In the genomic region with DNA sequence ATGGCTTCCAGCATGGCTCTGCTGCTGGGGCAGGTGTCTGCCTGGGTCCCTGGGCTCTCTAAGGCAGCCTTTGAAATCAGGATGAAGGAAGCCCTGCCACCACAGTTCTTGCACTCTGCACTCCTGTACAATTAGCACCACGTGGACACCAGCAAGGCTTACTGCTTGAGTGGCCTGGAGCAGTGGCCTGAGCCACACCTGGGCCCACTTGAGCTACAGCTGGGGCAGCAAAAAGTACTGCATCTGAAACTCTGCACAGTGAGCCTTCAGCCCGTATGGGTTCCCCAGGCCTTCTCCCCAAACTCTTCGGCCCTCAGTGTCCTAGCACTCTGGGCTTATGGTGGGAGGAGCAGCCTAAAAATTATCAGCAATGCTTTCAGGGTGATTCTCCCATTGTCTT, we compare ENCODE assay signal across 25 cellular contexts. TPM values are rescaled to one million over a fixed set of nuclear protein-coding genes. Genes with fewer than 3 reads are reported as not detected.
A peak's percentile ranks its signal among the peaks of the same experiment; 100 is the strongest.
DNase-seq lines count a peak whose midpoint lies in the region; ATAC-seq, FAIRE-seq and TF ChIP-seq lines count a peak whose summit lies in the region.
"Had no signal": no experiment of that assay in that cellular context is flagged by ENCODE, and none has a peak within 500 bp of the region (broad histone marks: within the 10 kb centered on the region; RNA-seq: fewer than 3 reads in every experiment).

No MANE protein-coding gene starts in this region.

- H3K4me1 ChIP-seq in OCI-LY7 (ENCODE audit: insufficient read depth, low read length, poor library complexity, severe bottlenecking): peaks cover 12% of the 10 kb centered on the region
- H3K4me1 ChIP-seq in neuronal stem cell (ENCODE audit: control insufficient read depth in 2 of 2, insufficient read depth in 1 of 2, low read depth in 1 of 2, low read length in 2 of 2): no peaks in the 10 kb centered on the region
- H3K4me1 ChIP-seq: foreskin keratinocyte, uterus had no signal

- ATAC-seq in GM21529 (IDR thresholded peaks at IDR 0.05; ENCODE audit: unreplicated experiment) (peak; percentile 65), HG02840 (IDR thresholded peaks at IDR 0.05; ENCODE audit: low FRiP score, unreplicated experiment) (no peak)
- ATAC-seq: foreskin keratinocyte, T-helper 17 cell had no signal

- H3K4me2 ChIP-seq in OCI-LY7 (ENCODE audit: low read length): 0 out of 2 replicates have a peak overlapping the region, but pooled peaks have one; percentile 7
- no peak overlapping the region for H3K4me2 ChIP-seq in neuronal stem cell (ENCODE audit: insufficient read depth, low read length, poor library complexity, severe bottlenecking)
- H3K4me2 ChIP-seq: PC-9 had no signal

- CTCF ChIA-PET in OCI-LY7 (lab: Charles Lee; ENCODE audit: unreplicated experiment): no interaction called here

- no peak overlapping the region for H2BK120ac ChIP-seq in neuronal stem cell (ENCODE audit: low read depth, low read length)

- H4K20me1 ChIP-seq in OCI-LY7 (ENCODE audit: insufficient read depth, low read length): no peaks in the 10 kb centered on the region

- no peaks in the 10 kb centered on the region for H3K9me2 ChIP-seq in OCI-LY7 (ENCODE audit: insufficient read depth, low read length)

- H3K14ac ChIP-seq in neuronal stem cell (ENCODE audit: low read length): no peak overlapping the region

- H2AFZ ChIP-seq in OCI-LY7 (ENCODE audit: low read length): peak overlapping the region; percentile 77
- no peak overlapping the region for H2AFZ ChIP-seq in neuronal stem cell (ENCODE audit: low read length)
- H2AFZ ChIP-seq: PC-9 had no signal

- H4K91ac ChIP-seq in neuronal stem cell (ENCODE audit: low read depth, low read length, poor library complexity): no peak overlapping the region

- TF ChIP-seq CTCF in OCI-LY7 (conservative IDR thresholded peaks at IDR 0.05; ENCODE audit: low read length): no peak

- no peak overlapping the region for H3K4ac ChIP-seq in neuronal stem cell (ENCODE audit: low read length)

- H3K36me3 ChIP-seq in OCI-LY7 (ENCODE audit: insufficient read depth, low read length) (no peaks in the 10 kb centered on the region), neuronal stem cell (replicated peaks in 1 of 2; ENCODE audit: control insufficient read depth in 2 of 2, insufficient read depth in 2 of 2, low read length in 2 of 2) (no peaks in the 10 kb centered on the region)
- H3K36me3 ChIP-seq: uterus, WERI-Rb-1 had no signal

- no peak overlapping the region for H3K4me3 ChIP-seq in OCI-LY7 (ENCODE audit: low read depth, low read length, poor library complexity, severe bottlenecking)
- H3K4me3 ChIP-seq in neuronal stem cell (ENCODE audit: low read length in 2 of 2): no peak overlapping the region
- H3K4me3 ChIP-seq: dorsolateral prefrontal cortex, PC-9, uterus had no signal

- no peak overlapping the region for H2BK15ac ChIP-seq in neuronal stem cell (ENCODE audit: low read length)

- H2AK5ac ChIP-seq in neuronal stem cell (ENCODE audit: low read depth, low read length): peak overlapping the region; percentile 85

- peak overlapping the region; percentile 69 for H3K23ac ChIP-seq in neuronal stem cell (ENCODE audit: low read depth, low read length, poor library complexity)

- no TSS peak for BruUV-seq in OCI-LY7 (replicated peaks; lab: Mats Ljungman, UMichigan)

- H3K9me3 ChIP-seq in OCI-LY7 (ENCODE audit: low read length): no peaks in the 10 kb centered on the region
- H3K9me3 ChIP-seq in neuronal stem cell (replicated peaks in 1 of 2; ENCODE audit: control insufficient read depth in 2 of 2, insufficient read depth in 1 of 2, low read depth in 1 of 2, low read length in 2 of 2): peaks cover 0 to 3% of the 10 kb centered on the region in 2 donors
- H3K9me3 ChIP-seq: uterus had no signal

- no peaks in the 10 kb centered on the region for H3K79me2 ChIP-seq in OCI-LY7 (ENCODE audit: insufficient read depth, low read depth, low read length)

- no peak overlapping the region for H3K27ac ChIP-seq in OCI-LY7 (ENCODE audit: low read depth, low read length, poor library complexity, severe bottlenecking)
- H3K27ac ChIP-seq in neuronal stem cell (replicated peaks; ENCODE audit: low read length): no peak overlapping the region
- H3K27ac ChIP-seq: epithelial cell of prostate, foreskin keratinocyte, PC-9, uterus, WERI-Rb-1 had no signal

- H2BK12ac ChIP-seq in neuronal stem cell (ENCODE audit: low read length): no peak overlapping the region

- no peak overlapping the region for H3K9ac ChIP-seq in neuronal stem cell (ENCODE audit: low read depth, low read length, poor library complexity)

- no peak overlapping the region for H2BK5ac ChIP-seq in neuronal stem cell (ENCODE audit: low read length)

- WGBS in neuronal stem cell (ENCODE audit: extremely low coverage in 2 of 2, insufficient read length in 2 of 2, insufficient replicate concordance in 1 of 2), 2 donors: no CpG with 5 or more reads among the region's 3 CpGs

- no peaks in the 10 kb centered on the region for H3K27me3 ChIP-seq in neuronal stem cell (ENCODE audit: control insufficient read depth in 3 of 3, insufficient read depth in 3 of 3, low read depth in 1 of 3, low read length in 3 of 3)
- H3K27me3 ChIP-seq: dorsolateral prefrontal cortex, foreskin keratinocyte, uterus had no signal

- no peak overlapping the region for H3K18ac ChIP-seq in neuronal stem cell (ENCODE audit: low read length)

- no peak for DNase-seq in GM12892 (ENCODE audit: insufficient read length)
- peak; percentile 58 for DNase-seq in OCI-LY7 (ENCODE audit: low spot score)
- DNase-seq in neuronal stem cell (ENCODE audit: low spot score): no peak
- DNase-seq in COLO829 (ENCODE audit: low spot score): no peak
- no peak for DNase-seq in EL
- no peak for DNase-seq in erythroblast (lab: John Stamatoyannopoulos, UW)
- DNase-seq: activated CD4-positive, alpha-beta T cell treated with anti-CD3 and anti-CD28 coated beads, Interleukin-2, amount 50 U/mL, for 48 hours; CD4-positive, alpha-beta T cell; DMS153; dorsolateral prefrontal cortex; foreskin keratinocyte; hippocampal formation; kidney; mesenchymal stem cell; NCI-H1436; NCI-H748 treated with DMSO at 0.1 percent for 48 hours; PC-9; stimulated activated CD4-positive, alpha-beta T cell treated with anti-CD3 and anti-CD28 coated beads, Interleukin-2, amount 100 ng/mL, for 24 hours; T-helper 17 cell; uterus; WERI-Rb-1 had no signal

- no peak for TF ChIP-seq POLR2A in GM12892 (IDR thresholded peaks at IDR 0.05; ENCODE audit: low read depth, low read length)
- TF ChIP-seq POLR2A in erythroblast (IDR thresholded peaks at IDR 0.05; ENCODE audit: low read length): no peak

- POLR2A ChIA-PET in OCI-LY7 (lab: Charles Lee): interaction anchor here (1.6 kb wide), 1 partner anchor 8 kb away, joined by 6 read pairs; the partner anchor contains the start of gene INIP

- intact Hi-C loops in OCI-LY7 (cut with micrococcal nuclease; ENCODE audit: unreplicated experiment): no loop called here

- FAIRE-seq in GM12892 (lab: Jason Lieb, UNC): peak; percentile 79
- FAIRE-seq: bronchial epithelial cell, kidney had no signal

- H3K79me1 ChIP-seq in neuronal stem cell (ENCODE audit: low read depth, low read length): no peaks in the 10 kb centered on the region

- no peak overlapping the region for H4K8ac ChIP-seq in neuronal stem cell (ENCODE audit: low read depth, low read length)

RNA-seq across cellular contexts. Expression of gene INIP, which starts 8.0 kb away (rescaled TPM):
- polyA plus RNA-seq in GM12892 (2012; ENCODE audit: missing spikeins): 21.3 TPM
- total RNA-seq in OCI-LY7 (2014; rRNA removed; shearing (Covaris generic)): 23.2 and 27.0 TPM in 2 replicates
- total RNA-seq in OCI-LY7 (2022): 34.4 and 34.5 TPM in 2 replicates
- 21.2 TPM for polyA plus RNA-seq in neuronal stem cell (2013, experiment 1 of 2)
- polyA plus RNA-seq in neuronal stem cell (2013, experiment 2 of 2): 22.1 TPM

RNA-seq across cellular contexts. Expression of gene SNX30, which starts 24.6 kb away (rescaled TPM):
- polyA plus RNA-seq in GM12892 (2012; ENCODE audit: missing spikeins): 3.1 TPM
- 14.2 and 19.8 TPM in 2 replicates for total RNA-seq in OCI-LY7 (2014; rRNA removed; shearing (Covaris generic))
- 13.5 and 17.1 TPM in 2 replicates for total RNA-seq in OCI-LY7 (2022)
- 7.6 TPM for polyA plus RNA-seq in neuronal stem cell (2013, experiment 1 of 2)
- 7.6 TPM for polyA plus RNA-seq in neuronal stem cell (2013, experiment 2 of 2)
